Comparison of ENCODE assay signal across 25 cellular contexts in genomic region chr17:47298712-47299111, GRCh38. TPM values are rescaled to one million over a fixed set of nuclear protein-coding genes. Genes with fewer than 3 reads are reported as not detected.
"Had no signal": no experiment of that assay in that cellular context is flagged by ENCODE, and none has a peak within 500 bp of the region (broad histone marks: within the 10 kb centered on the region; RNA-seq: fewer than 3 reads in every experiment).

No MANE protein-coding gene starts in this region.

- H2AFZ ChIP-seq: hepatocyte had no signal

- FAIRE-seq: pancreas had no signal

- H3K4me3 ChIP-seq: heart right ventricle, hepatocyte, left ventricle myocardium inferior, lung, mucosa of descending colon, pancreas, prostate gland, smooth muscle cell, stomach, testis, tibial nerve, uterus had no signal

- H3K9me3 ChIP-seq: mucosa of descending colon, pancreas, prostate gland, testis, uterus had no signal

- ATAC-seq: heart right ventricle; mucosa of descending colon; naive thymus-derived CD4-positive, alpha-beta T cell; natural killer cell treated with Interleukin-12 subunit alpha and Interleukin-12 subunit beta and Interleukin-15 and Interleukin-18, amount 100 ng/mL, for 72 hours; right cardiac atrium; stimulated activated naive B cell treated with anti-CD40 and anti-IgM and Interleukin-4, amounts not matched to agents 10 μg/mL and 1 μg/mL and 100 μg/mL, for 72 hours; stimulated activated naive CD8-positive, alpha-beta T cell treated with anti-CD3 and anti-CD28 coated beads, Interleukin-15, Interleukin-2, amounts not matched to agents 100 U/mL and 50 U/mL, for 24 hours had no signal

- H3K4me1 ChIP-seq: pancreas had no signal

- H3K36me3 ChIP-seq: pancreas, prostate gland, uterus had no signal

- DNase-seq: heart right ventricle; left ventricle myocardium inferior; midbrain; mucosa of descending colon; naive thymus-derived CD4-positive, alpha-beta T cell; nucleus accumbens; posterior cingulate gyrus; retina; stimulated activated CD4-positive, alpha-beta T cell treated with anti-CD3 and anti-CD28 coated beads, Interleukin-15, amount 100 ng/mL, for 24 hours; stimulated activated CD4-positive, alpha-beta T cell treated with anti-CD3 and anti-CD28 coated beads, Interleukin-2, amount 100 ng/mL, for 24 hours; stimulated activated CD4-positive, alpha-beta T cell treated with anti-CD3 and anti-CD28 coated beads, Interleukin-4, amount 100 ng/mL, for 1 hour; stimulated activated naive B cell treated with anti-CD40 and anti-IgM and Interleukin-4, amounts not matched to agents 10 μg/mL and 1 μg/mL and 100 μg/mL, for 72 hours; stimulated activated naive CD8-positive, alpha-beta T cell treated with anti-CD3 and anti-CD28 coated beads, Interleukin-15, Interleukin-2, amounts not matched to agents 100 U/mL and 50 U/mL, for 24 hours; stomach; testis; uterus had no signal

- H3K27me3 ChIP-seq: heart right ventricle, hepatocyte, pancreas, stomach, testis, tibial nerve, uterus had no signal

- H3K27ac ChIP-seq: heart right ventricle, hepatocyte, left ventricle myocardium inferior, pancreas, prostate gland, stomach, testis, tibial nerve, uterus had no signal

- H3K4me2 ChIP-seq: hepatocyte, smooth muscle cell had no signal

RNA-seq across cellular contexts. Expression of gene ITGB3, which starts 45.1 kb away (rescaled TPM):
- polyA plus RNA-seq: naive thymus-derived CD4-positive, alpha-beta T cell; neural cell had no signal
